Comparison of ENCODE assay signal across 18 cellular contexts in genomic region chr4:186598686-186599085, GRCh38. TPM values are rescaled to one million over a fixed set of nuclear protein-coding genes. Genes with fewer than 3 reads are reported as not detected.
A peak's percentile ranks its signal among the peaks of the same experiment; 100 is the strongest.
DNase-seq lines count a peak whose midpoint lies in the region; ATAC-seq and TF ChIP-seq lines count a peak whose summit lies in the region.
"Had no signal": no experiment of that assay in that cellular context is flagged by ENCODE, and none has a peak within 500 bp of the region (broad histone marks: within the 10 kb centered on the region; RNA-seq: fewer than 3 reads in every experiment).

No MANE protein-coding gene starts in this region.

- no peaks in the 10 kb centered on the region for H3K4me1 Mint-ChIP-seq in activated naive CD4-positive, alpha-beta T cell treated with anti-CD3 and anti-CD28 coated beads, Interleukin-2, amount 10 ng/mL, durations not matched to agents 7 days and 5 days
- H3K4me1 Mint-ChIP-seq: CD4-positive, alpha-beta memory T cell; GM23338 had no signal

- no peak for DNase-seq in activated naive CD4-positive, alpha-beta T cell treated with anti-CD3 and anti-CD28 coated beads, Interleukin-2, amount 10 ng/mL, durations not matched to agents 7 days and 5 days
- DNase-seq in activated naive CD4-positive, alpha-beta T cell treated with anti-CD3 and anti-CD28 coated beads, Interleukin-2, amount 50 U/mL, for 72 hours (ENCODE audit: low spot score in 2 of 2): no peak
- DNase-seq in LHCN-M2 (ENCODE audit: low read depth) (peak; percentile 13), mucosa of descending colon (no peak), inferior parietal cortex (ENCODE audit: extremely low spot score) (no peak), left lung (no peak)
- DNase-seq in activated CD4-positive, alpha-beta T cell treated with anti-CD3 and anti-CD28 coated beads, Interleukin-2, amount 50 U/mL, for 4 hours: no peak
- DNase-seq: AML-193; CD4-positive, alpha-beta memory T cell; DMS153; DMS79; GF-D8; HCEC 1CT had no signal

- H3K9me3 ChIP-seq in mucosa of descending colon: no peaks in the 10 kb centered on the region
- H3K9me3 ChIP-seq in left lung: no peaks in the 10 kb centered on the region
- H3K9me3 ChIP-seq: A549 had no signal

- H3K4me3 ChIP-seq in mucosa of descending colon: no peak overlapping the region
- H3K4me3 ChIP-seq in left lung: no peak overlapping the region
- H3K4me3 ChIP-seq: A549, GM23338, K562 had no signal

- no peak overlapping the region for H3K27ac ChIP-seq in left lung
- H3K27ac ChIP-seq: 22Rv1, A549, C4-2B had no signal

- H3K36me3 Mint-ChIP-seq in activated naive CD4-positive, alpha-beta T cell treated with anti-CD3 and anti-CD28 coated beads, Interleukin-2, amount 10 ng/mL, durations not matched to agents 7 days and 5 days: no peaks in the 10 kb centered on the region
- no peaks in the 10 kb centered on the region for H3K36me3 Mint-ChIP-seq in activated naive CD4-positive, alpha-beta T cell treated with anti-CD3 and anti-CD28 coated beads, Interleukin-2, amount 50 U/mL, for 72 hours
- H3K36me3 Mint-ChIP-seq: CD4-positive, alpha-beta memory T cell had no signal

- H3K4me1 ChIP-seq in mucosa of descending colon (ENCODE audit: low read depth): no peaks in the 10 kb centered on the region
- H3K4me1 ChIP-seq in left lung: no peaks in the 10 kb centered on the region
- H3K4me1 ChIP-seq: A549 had no signal

- CTCF ChIA-PET in activated naive CD4-positive, alpha-beta T cell treated with anti-CD3 and anti-CD28 coated beads, Interleukin-2, amount 10 ng/mL, durations not matched to agents 7 days and 5 days (lab: Charles Lee): interaction anchor here (1.9 kb wide), 1 partner anchor 11 kb away, joined by 6 read pairs; no protein-coding TSS in a partner anchor

- ATAC-seq in activated naive CD4-positive, alpha-beta T cell treated with anti-CD3 and anti-CD28 coated beads, Interleukin-2, amount 50 U/mL, for 72 hours: no peak
- peak; percentile 15 for ATAC-seq in mucosa of descending colon
- ATAC-seq in left lung: no peak
- ATAC-seq: A549, GM23338, K562 had no signal

- peak overlapping the region; percentile 45 for H3K27ac Mint-ChIP-seq in activated naive CD4-positive, alpha-beta T cell treated with anti-CD3 and anti-CD28 coated beads, Interleukin-2, amount 10 ng/mL, durations not matched to agents 7 days and 5 days
- H3K27ac Mint-ChIP-seq in activated naive CD4-positive, alpha-beta T cell treated with anti-CD3 and anti-CD28 coated beads, Interleukin-2, amount 50 U/mL, for 72 hours: no peak overlapping the region
- H3K27ac Mint-ChIP-seq: CD4-positive, alpha-beta memory T cell; GM23338 had no signal

- no peaks in the 10 kb centered on the region for H3K9me3 Mint-ChIP-seq in activated naive CD4-positive, alpha-beta T cell treated with anti-CD3 and anti-CD28 coated beads, Interleukin-2, amount 10 ng/mL, durations not matched to agents 7 days and 5 days
- H3K9me3 Mint-ChIP-seq in activated naive CD4-positive, alpha-beta T cell treated with anti-CD3 and anti-CD28 coated beads, Interleukin-2, amount 50 U/mL, for 72 hours: no peaks in the 10 kb centered on the region
- H3K9me3 Mint-ChIP-seq: CD4-positive, alpha-beta memory T cell; GM23338 had no signal

- TF ChIP-seq CTCF in mucosa of descending colon (IDR thresholded peaks at IDR 0.05) (no peak), left lung (IDR thresholded peaks at IDR 0.05) (no peak)

- no peaks in the 10 kb centered on the region for H3K27me3 ChIP-seq in left lung

- intact Hi-C loops in mucosa of descending colon (cut with DNase I, micrococcal nuclease): no loop called here
- intact Hi-C loops in left lung (cut with DNase I): no loop called here

- no peaks in the 10 kb centered on the region for H3K27me3 Mint-ChIP-seq in activated naive CD4-positive, alpha-beta T cell treated with anti-CD3 and anti-CD28 coated beads, Interleukin-2, amount 10 ng/mL, durations not matched to agents 7 days and 5 days

- H3K36me3 ChIP-seq in mucosa of descending colon (ENCODE audit: low read depth): peaks cover 4% of the 10 kb centered on the region
- peaks cover 0 to 64% of the 10 kb centered on the region in 2 donors for H3K36me3 ChIP-seq in left lung

- no peak overlapping the region for H3K4me3 Mint-ChIP-seq in activated naive CD4-positive, alpha-beta T cell treated with anti-CD3 and anti-CD28 coated beads, Interleukin-2, amount 10 ng/mL, durations not matched to agents 7 days and 5 days
- H3K4me3 Mint-ChIP-seq: CD4-positive, alpha-beta memory T cell; GM23338 had no signal

RNA-seq across cellular contexts. Expression of gene MTNR1A, which starts 43.3 kb away (rescaled TPM):
- total RNA-seq in activated naive CD4-positive, alpha-beta T cell treated with anti-CD3 and anti-CD28 coated beads, Interleukin-2, amount 50 U/mL, for 72 hours: not detected
- total RNA-seq in LHCN-M2 (2014; rRNA removed) (not detected in 2 replicates), mucosa of descending colon (1 to 10 TPM; 1.4 to 4.9 (median 3.8) TPM), left lung (not detected)
- not detected for polyA plus RNA-seq in LHCN-M2 (2012)
- total RNA-seq: CD4-positive, alpha-beta memory T cell had no signal
- polyA plus RNA-seq: CD4-positive, alpha-beta memory T cell had no signal
